Comparison of ENCODE assay signal across 21 cellular contexts in the genomic region with DNA sequence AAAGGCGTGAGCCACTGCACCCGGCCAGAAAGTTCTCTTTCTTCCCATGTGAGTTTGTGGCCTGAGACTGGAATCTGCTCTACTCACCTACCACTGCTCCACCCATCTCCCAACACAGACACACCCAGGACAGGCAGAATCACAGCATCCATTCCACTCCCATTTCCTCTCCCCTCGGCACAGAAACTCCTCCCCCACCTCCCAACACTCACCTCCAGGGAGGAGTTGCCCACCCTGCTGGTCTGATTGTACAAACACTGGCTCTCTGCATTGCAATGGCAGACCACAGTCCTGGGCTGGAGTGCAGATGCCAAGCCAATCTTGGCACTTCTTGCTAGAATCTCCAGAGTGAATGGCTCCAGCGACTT. TPM values are rescaled to one million over a fixed set of nuclear protein-coding genes. Genes with fewer than 3 reads are reported as not detected.
DNase-seq lines count a peak whose midpoint lies in the region; ATAC-seq and TF ChIP-seq lines count a peak whose summit lies in the region.
"Had no signal": no experiment of that assay in that cellular context is flagged by ENCODE, and none has a peak within 500 bp of the region (broad histone marks: within the 10 kb centered on the region; RNA-seq: fewer than 3 reads in every experiment).

No MANE protein-coding gene starts in this region.

- H3K27me3 Mint-ChIP-seq in MCF 10A (ENCODE audit: insufficient read depth, unreplicated experiment) (peaks cover 65% of the 10 kb centered on the region), type B pancreatic cell (peaks cover 4% of the 10 kb centered on the region)

- H3K4me1 ChIP-seq in breast epithelium = peaks cover 0 to 9% of the 10 kb centered on the region in 2 donors
- no peaks in the 10 kb centered on the region for H3K4me1 ChIP-seq in RWPE2 (ENCODE audit: insufficient read depth, poor library complexity, severe bottlenecking)

- H3K27ac Mint-ChIP-seq in MCF 10A (ENCODE audit: low read depth, unreplicated experiment) (no peak overlapping the region), type B pancreatic cell (peak overlapping the region; percentile 67)
- H3K27ac Mint-ChIP-seq: CD4-positive, alpha-beta T cell had no signal

- DNase-seq in MCF 10A (ENCODE audit: unreplicated experiment) (peak; percentile 9), breast epithelium (ENCODE audit: low spot score in 2 of 2) (no peak), RWPE2 (ENCODE audit: low spot score) (no peak), kidney tubule cell (ENCODE audit: low spot score) (peak; percentile 6), type B pancreatic cell (ENCODE audit: extremely low spot score, unreplicated experiment) (no peak), GDM1 (lab: John Stamatoyannopoulos, UW) (no peak)
- DNase-seq: activated CD4-positive, CD25-positive, alpha-beta regulatory T cell treated with anti-CD3 and anti-CD28 coated beads, Interleukin-2, amount 50 U/mL, for 72 hours; activated effector memory CD4-positive, alpha-beta T cell treated with anti-CD3 and anti-CD28 coated beads, Interleukin-2, amount 50 U/mL, for 16 hours; amniotic stem cell; caudate nucleus; CD4-positive, alpha-beta T cell; DMS79; erythroblast; Kasumi-1; NCI-H1417 treated with DMSO at 0.1 percent for 48 hours; NCI-H774 had no signal

- H3K4me3 ChIP-seq in breast epithelium (peak overlapping the region in 1 of 3 donors; percentile 27), RWPE2 (ENCODE audit: severe bottlenecking) (no peak overlapping the region)
- H3K4me3 ChIP-seq: gastroesophageal sphincter, Peyer's patch had no signal

- TF ChIP-seq CTCF in MCF 10A (IDR thresholded peaks at IDR 0.05; ENCODE audit: unreplicated experiment) (no peak), breast epithelium (IDR thresholded peaks at IDR 0.05) (no peak), RWPE2 (IDR thresholded peaks at IDR 0.05; ENCODE audit: poor library complexity, severe bottlenecking) (no peak), type B pancreatic cell (conservative IDR thresholded peaks at IDR 0.05) (no peak)

- CTCF ChIA-PET in MCF 10A (lab: Yijun Ruan, JAX) = no interaction called here

- H3K9me3 Mint-ChIP-seq in MCF 10A (ENCODE audit: unreplicated experiment) (no peaks in the 10 kb centered on the region), type B pancreatic cell (no peaks in the 10 kb centered on the region)
- H3K9me3 Mint-ChIP-seq: CD4-positive, alpha-beta T cell had no signal

- intact Hi-C loops in MCF 10A (cut with micrococcal nuclease) = no loop called here
- intact Hi-C loops in breast epithelium (cut with DNase I; ENCODE audit: low total_unique reads) = no loop called here

- TF ChIP-seq POLR2A in breast epithelium (IDR thresholded peaks at IDR 0.05) = no peak

- H3K27me3 ChIP-seq in breast epithelium = peaks cover 0 to 19% of the 10 kb centered on the region in 2 donors
- peaks cover 28% of the 10 kb centered on the region for H3K27me3 ChIP-seq in RWPE2 (ENCODE audit: insufficient read depth, poor library complexity, severe bottlenecking)
- H3K27me3 ChIP-seq: Peyer's patch had no signal

- POLR2A ChIA-PET in MCF 10A (lab: Yijun Ruan, JAX) = no interaction called here

- H3K36me3 ChIP-seq in breast epithelium = no peaks in the 10 kb centered on the region
- H3K36me3 ChIP-seq in RWPE2 (ENCODE audit: low read depth) = no peaks in the 10 kb centered on the region
- H3K36me3 ChIP-seq: gastroesophageal sphincter, Peyer's patch had no signal

- H3K4me3 Mint-ChIP-seq in MCF 10A (ENCODE audit: unreplicated experiment) = no peak overlapping the region
- no peak overlapping the region for H3K4me3 Mint-ChIP-seq in type B pancreatic cell
- H3K4me3 Mint-ChIP-seq: CD4-positive, alpha-beta T cell had no signal

- BruUV-seq in MCF 10A (replicated peaks; lab: Mats Ljungman, UMichigan) = no TSS peak

- ATAC-seq in RWPE2 (ENCODE audit: low read depth) (peak; percentile 68), HG03439 (IDR thresholded peaks at IDR 0.05; ENCODE audit: unreplicated experiment) (no peak), GM21717 (IDR thresholded peaks at IDR 0.05; ENCODE audit: unreplicated experiment) (no peak)
- ATAC-seq: gastroesophageal sphincter had no signal

- H3K27ac ChIP-seq in breast epithelium = no peak overlapping the region
- no peak overlapping the region for H3K27ac ChIP-seq in RWPE2 (ENCODE audit: poor library complexity, severe bottlenecking)
- H3K27ac ChIP-seq: gastroesophageal sphincter, Peyer's patch had no signal

- peaks cover 17% of the 10 kb centered on the region for H3K4me1 Mint-ChIP-seq in MCF 10A (ENCODE audit: insufficient read depth, unreplicated experiment)
- no peaks in the 10 kb centered on the region for H3K4me1 Mint-ChIP-seq in type B pancreatic cell (ENCODE audit: unreplicated experiment)

- H3K9me3 ChIP-seq in breast epithelium = no peaks in the 10 kb centered on the region
- H3K9me3 ChIP-seq in RWPE2 (ENCODE audit: severe bottlenecking) = no peaks in the 10 kb centered on the region
- H3K9me3 ChIP-seq: gastroesophageal sphincter, Peyer's patch, SK-N-SH had no signal

- H3K36me3 Mint-ChIP-seq in MCF 10A (ENCODE audit: insufficient read depth, unreplicated experiment) (no peaks in the 10 kb centered on the region), type B pancreatic cell (no peaks in the 10 kb centered on the region)

RNA-seq across cellular contexts. Expression of gene MUC20, which starts 36.1 kb away (rescaled TPM):
- total RNA-seq in MCF 10A (2022) (2.3 and 3.5 TPM in 2 replicates), breast epithelium (10 to 100 TPM in 2 of 3 donors, 1 to 10 TPM in 1; 2.7 to 24.3 (median 20.1) TPM), type B pancreatic cell (ENCODE audit: low replicate concordance) (19.7 and 20.0 TPM in 2 replicates)

RNA-seq across cellular contexts. Expression of gene MUC4, which starts 54.8 kb away (rescaled TPM):
- total RNA-seq in MCF 10A (2022) (not detected in 2 replicates), breast epithelium (1 to 10 TPM in 1 of 3 donors, under 1 TPM in 1, not detected in 1; under 0.01 to 1.3 TPM), type B pancreatic cell (ENCODE audit: low replicate concordance) (1.9 and 2.4 TPM in 2 replicates)
- total RNA-seq: CD4-positive, alpha-beta T cell had no signal

Comparison
In these comparisons a context has a peak if more than half of its experiments do, and no peak if none do; other contexts are left out.
1. DNase-seq: peak in MCF 10A (single experiment) and kidney tubule cell (single experiment); none in breast epithelium (0 of 2), RWPE2 (single experiment), type B pancreatic cell (single experiment) and GDM1 (single experiment).